In the genomic region with DNA sequence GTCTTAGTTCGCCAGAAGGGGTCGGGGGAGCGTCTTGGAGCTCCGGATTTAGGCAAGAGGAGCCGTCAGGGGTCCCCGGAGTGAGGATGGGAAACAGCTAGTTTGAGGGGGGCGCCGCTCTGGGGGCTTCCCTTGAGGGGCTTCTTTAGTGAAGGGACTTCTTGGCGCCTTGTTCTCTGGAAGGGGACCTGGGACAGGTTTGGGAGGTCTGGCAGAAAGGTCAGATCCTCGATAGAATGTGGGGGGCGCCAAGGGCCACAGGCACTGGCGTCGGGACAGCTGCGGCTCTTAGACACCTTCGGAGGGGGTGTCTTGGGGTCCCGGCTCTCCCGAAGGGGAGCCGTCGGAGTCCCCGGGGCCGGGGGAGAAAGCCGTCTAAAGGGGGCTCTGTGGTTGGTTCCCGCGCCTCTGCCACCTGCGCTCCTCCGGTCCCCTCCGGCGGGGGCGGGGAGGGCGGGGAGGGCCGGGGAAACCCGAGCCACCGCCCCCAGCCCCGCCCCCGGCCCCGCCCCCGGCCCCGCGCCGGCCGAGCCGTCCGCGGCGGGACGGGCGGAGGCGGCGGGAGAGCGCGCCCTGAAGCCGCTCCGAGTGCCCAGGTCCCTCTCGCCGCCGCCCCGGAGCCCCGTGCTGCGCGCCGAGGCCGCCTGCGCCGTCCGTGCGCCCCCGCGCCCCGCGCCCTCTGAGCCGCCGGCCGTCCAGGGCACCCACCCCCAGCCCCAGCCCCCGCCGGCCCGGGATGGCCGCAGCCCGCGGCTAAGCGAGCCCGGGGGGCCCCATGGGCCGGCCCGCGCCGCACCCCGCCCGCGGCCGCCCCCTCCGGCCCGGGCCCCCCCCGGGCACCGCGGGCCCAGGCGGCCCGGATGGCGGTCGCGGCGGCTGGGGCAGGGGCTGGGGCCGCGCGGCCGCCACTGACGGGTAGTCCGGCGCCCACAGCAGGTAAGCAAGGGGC, we compare ENCODE assay signal across 8 cellular contexts.
A peak's percentile ranks its signal among the peaks of the same experiment; 100 is the strongest.
DNase-seq lines count a peak whose midpoint lies in the region; ATAC-seq and TF ChIP-seq lines count a peak whose summit lies in the region.

NRTN (plus strand) TSS at position 552 of the 949 bp plus-strand sequence. CDS start 19,099 bp downstream, outside the sequence.

- no peak for ATAC-seq in HG03469 (IDR thresholded peaks at IDR 0.05; ENCODE audit: unreplicated experiment)

- TF ChIP-seq CTCF in retinal pigment epithelial cell (conservative IDR thresholded peaks at IDR 0.05; ENCODE audit: low read depth, low read length), result no peak

- DNase-seq in COLO668 (lab: John Stamatoyannopoulos, UW; ENCODE audit: unreplicated experiment), result peak; percentile 69
- DNase-seq in NCI-H1105 (lab: John Stamatoyannopoulos, UW), result peak; percentile 47
- DNase-seq in activated T-cell treated with anti-CD3 and anti-CD28 coated beads for 48 hours (ENCODE audit: low read depth), result peak; percentile 35
- DNase-seq in germinal center (ENCODE audit: low spot score), result peak; percentile 83
- no peak for DNase-seq in retinal pigment epithelial cell (ENCODE audit: low read depth)
- DNase-seq in NAMALWA (ENCODE audit: low spot score), result no peak
- no peak for DNase-seq in DMS153 (lab: John Stamatoyannopoulos, UW)

- H3K4me3 ChIP-seq in retinal pigment epithelial cell (ENCODE audit: low read length), result peak within 1 kb of the TSS; percentile 33

Comparison
In these comparisons a context has a peak if more than half of its experiments do, and no peak if none do; other contexts are left out.
1. DNase-seq: peak in COLO668 (single experiment), NCI-H1105 (single experiment), activated T-cell treated with anti-CD3 and anti-CD28 coated beads for 48 hours (single experiment) and germinal center (single experiment); none in retinal pigment epithelial cell (single experiment), NAMALWA (single experiment) and DMS153 (single experiment).